1 cellular context compared by ENCODE assay signal in the genomic region with DNA sequence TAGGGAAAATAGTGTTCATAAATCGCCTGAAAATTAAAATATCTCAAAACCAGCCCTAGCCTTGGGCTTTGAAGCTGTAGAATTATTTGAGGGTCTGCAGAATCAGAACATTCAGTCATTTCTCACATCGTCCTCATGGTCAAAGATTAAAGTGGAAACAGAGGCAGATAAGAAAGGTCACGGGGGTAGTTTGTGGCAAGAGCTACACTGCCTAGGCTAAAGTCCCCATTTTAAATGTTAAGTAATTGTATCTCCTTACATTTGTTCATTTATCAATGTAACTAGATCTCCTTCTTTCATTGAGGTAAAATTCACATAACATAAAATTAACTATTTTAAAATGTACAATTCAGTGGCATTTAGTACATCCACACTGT.
TF ChIP-seq lines count a peak whose summit lies in the region.

No MANE protein-coding gene starts in this region.

TF ChIP-seq in A549, 52 proteins besides CTCF, POLR2A, EP300 and RAD21 (continued from another document):
- TF ChIP-seq JUN (IDR thresholded peaks at IDR 0.05): no peak
- no peak for TF ChIP-seq HDAC2 (IDR thresholded peaks at IDR 0.05)
- TF ChIP-seq, protein P1, sequence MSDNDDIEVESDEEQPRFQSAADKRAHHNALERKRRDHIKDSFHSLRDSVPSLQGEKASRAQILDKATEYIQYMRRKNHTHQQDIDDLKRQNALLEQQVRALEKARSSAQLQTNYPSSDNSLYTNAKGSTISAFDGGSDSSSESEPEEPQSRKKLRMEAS (IDR thresholded peaks at IDR 0.05): no peak
- no peak for TF ChIP-seq KDM5A (IDR thresholded peaks at IDR 0.05)
